Comparison of ENCODE assay signal across 8 cellular contexts in the genomic region with DNA sequence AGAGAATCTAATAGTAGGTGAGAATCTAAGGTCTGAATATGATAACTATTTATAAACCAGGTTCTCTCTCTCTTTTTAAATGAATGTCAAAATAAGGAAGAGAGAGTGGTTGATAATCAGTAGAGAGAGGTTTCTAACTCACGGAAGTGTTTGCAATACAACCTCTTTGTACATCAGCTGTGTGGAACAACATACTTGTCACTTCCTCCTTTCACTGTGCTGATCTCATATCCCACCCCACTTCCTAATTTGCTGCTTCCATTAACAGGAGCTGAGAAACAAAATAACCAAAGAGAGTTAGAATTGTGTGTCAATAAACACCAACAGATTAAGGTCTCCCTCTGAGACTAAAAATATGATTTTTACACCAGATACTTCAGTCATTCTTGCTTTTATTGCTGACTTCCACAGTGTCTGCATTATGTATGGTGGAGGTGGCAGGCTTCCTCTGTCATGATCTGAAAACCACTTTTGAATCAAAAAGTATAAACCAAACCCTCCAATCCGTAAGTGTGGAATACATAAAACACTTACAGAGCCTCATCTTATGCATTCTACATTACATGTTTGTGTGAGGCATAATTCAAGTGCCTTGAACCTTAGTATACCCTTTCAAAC. TPM values are rescaled to one million over a fixed set of nuclear protein-coding genes. Genes with fewer than 3 reads are reported as not detected.
DNase-seq lines count a peak whose midpoint lies in the region; ATAC-seq and TF ChIP-seq lines count a peak whose summit lies in the region.

No MANE protein-coding gene starts in this region.

- H3K9me3 ChIP-seq in WERI-Rb-1 (ENCODE audit: severe bottlenecking), result no peaks in the 10 kb centered on the region

- POLR2A ChIA-PET in activated CD4-positive, alpha-beta T cell treated with anti-CD3 and anti-CD28 coated beads, Interleukin-2, amount 10 ng/mL, durations not matched to agents 7 days and 5 days (lab: Charles Lee), result no interaction called here

- H3K36me3 ChIP-seq in WERI-Rb-1, result no peaks in the 10 kb centered on the region; the same call in 1 of the 2 replicates

- no peak for DNase-seq in activated CD4-positive, alpha-beta T cell treated with anti-CD3 and anti-CD28 coated beads, Interleukin-2, amount 10 ng/mL, durations not matched to agents 7 days and 5 days
- DNase-seq in activated CD4-positive, alpha-beta T cell treated with anti-CD3 and anti-CD28 coated beads, Interleukin-2, amount 50 U/mL, for 48 hours, result no peak
- DNase-seq in WERI-Rb-1 (no peak), memory B cell (ENCODE audit: low spot score in 2 of 2) (peak in 1 of 2 donors; percentile 33), NCI-H2227 treated with DMSO at 0.1 percent for 48 hours (lab: John Stamatoyannopoulos, UW) (no peak), GOT3 (lab: John Stamatoyannopoulos, UW) (no peak), SHP77 (lab: John Stamatoyannopoulos, UW) (no peak)

- CTCF ChIA-PET in activated CD4-positive, alpha-beta T cell treated with anti-CD3 and anti-CD28 coated beads, Interleukin-2, amount 10 ng/mL, durations not matched to agents 7 days and 5 days (lab: Charles Lee), result no interaction called here

- H3K27me3 Mint-ChIP-seq in activated CD4-positive, alpha-beta T cell treated with anti-CD3 and anti-CD28 coated beads, Interleukin-2, amount 10 ng/mL, durations not matched to agents 7 days and 5 days, result no peaks in the 10 kb centered on the region
- no peaks in the 10 kb centered on the region for H3K27me3 Mint-ChIP-seq in memory B cell

- H3K27ac ChIP-seq in WERI-Rb-1, result peak overlapping the region; percentile 25

- no peaks in the 10 kb centered on the region for H3K27me3 ChIP-seq in WERI-Rb-1 (ENCODE audit: insufficient read depth, low read depth, severe bottlenecking)

- H3K27ac Mint-ChIP-seq in activated CD4-positive, alpha-beta T cell treated with anti-CD3 and anti-CD28 coated beads, Interleukin-2, amount 10 ng/mL, durations not matched to agents 7 days and 5 days, result peak overlapping the region; percentile 71
- peak overlapping the region; percentile 98 for H3K27ac Mint-ChIP-seq in memory B cell

- no peak overlapping the region for H3K4me3 ChIP-seq in WERI-Rb-1 (ENCODE audit: low read depth, low read length)

- H3K4me3 Mint-ChIP-seq in activated CD4-positive, alpha-beta T cell treated with anti-CD3 and anti-CD28 coated beads, Interleukin-2, amount 10 ng/mL, durations not matched to agents 7 days and 5 days, result no peak overlapping the region
- H3K4me3 Mint-ChIP-seq in memory B cell, result peak overlapping the region; percentile 75

- TF ChIP-seq CTCF in WERI-Rb-1 (IDR thresholded peaks at IDR 0.05; ENCODE audit: low read depth, low read length), result no peak

- peaks cover 52% of the 10 kb centered on the region for H3K4me1 Mint-ChIP-seq in activated CD4-positive, alpha-beta T cell treated with anti-CD3 and anti-CD28 coated beads, Interleukin-2, amount 10 ng/mL, durations not matched to agents 7 days and 5 days
- peaks cover 37% of the 10 kb centered on the region for H3K4me1 Mint-ChIP-seq in memory B cell

- ATAC-seq in HG03064 (IDR thresholded peaks at IDR 0.05; ENCODE audit: low read depth, unreplicated experiment), result peak; percentile 60
- ATAC-seq in memory B cell (ENCODE audit: low read depth), result peak; percentile 100

- H3K9me3 Mint-ChIP-seq in activated CD4-positive, alpha-beta T cell treated with anti-CD3 and anti-CD28 coated beads, Interleukin-2, amount 10 ng/mL, durations not matched to agents 7 days and 5 days, result no peaks in the 10 kb centered on the region
- H3K9me3 Mint-ChIP-seq in memory B cell, result no peaks in the 10 kb centered on the region

- peaks cover 10% of the 10 kb centered on the region for H3K36me3 Mint-ChIP-seq in activated CD4-positive, alpha-beta T cell treated with anti-CD3 and anti-CD28 coated beads, Interleukin-2, amount 10 ng/mL, durations not matched to agents 7 days and 5 days (ENCODE audit: low read depth)
- H3K36me3 Mint-ChIP-seq in memory B cell, result peaks cover 10% of the 10 kb centered on the region

RNA-seq across cellular contexts. Expression of gene CACUL1, which starts 25.0 kb away (rescaled TPM):
- total RNA-seq in activated CD4-positive, alpha-beta T cell treated with anti-CD3 and anti-CD28 coated beads, Interleukin-2, amount 10 ng/mL, durations not matched to agents 7 days and 5 days, result 10 to 100 TPM; 27.5 to 27.6 TPM
